ENCODE assay signal across 8 cellular contexts in genomic region chr6:63597142-63598000, GRCh38. TPM values are rescaled to one million over a fixed set of nuclear protein-coding genes. Genes with fewer than 3 reads are reported as not detected.
DNase-seq lines count a peak whose midpoint lies in the region; ATAC-seq and TF ChIP-seq lines count a peak whose summit lies in the region.

No MANE protein-coding gene starts in this region.

- no peak overlapping the region for H3K27ac ChIP-seq in SK-N-MC
- H3K27ac ChIP-seq in fibroblast of lung (ENCODE audit: insufficient read depth, low read length): no peak overlapping the region

- peak overlapping the region; percentile 69 for H3K9ac ChIP-seq in SK-N-MC (ENCODE audit: insufficient read length)
- no peak overlapping the region for H3K9ac ChIP-seq in fibroblast of lung (ENCODE audit: insufficient read depth, low read length)

- DNase-seq in NCI-H1105 treated with DMSO at 0.1 percent for 48 hours (lab: John Stamatoyannopoulos, UW): peak; percentile 32
- DNase-seq in NCI-H1105 (lab: John Stamatoyannopoulos, UW): no peak
- no peak for DNase-seq in SK-N-MC (ENCODE audit: low read depth, low spot score)
- peak in 1 of 2 donors; percentile 30 for DNase-seq in fibroblast of lung (ENCODE audit: low read depth in 2 of 2)
- peak; percentile 30 for DNase-seq in retinal pigment epithelial cell (ENCODE audit: low read depth)
- DNase-seq in NCI-H187 (lab: John Stamatoyannopoulos, UW): no peak
- DNase-seq in stimulated activated CD4-positive, alpha-beta T cell treated with anti-CD3 and anti-CD28 coated beads, Interleukin-4, amount 100 ng/mL, for 1 hour: no peak

- H4K20me1 ChIP-seq in fibroblast of lung (ENCODE audit: control insufficient read depth, extremely low read depth, insufficient read depth, low read length): no peaks in the 10 kb centered on the region

- H3K4me3 ChIP-seq in SK-N-MC (peak overlapping the region; percentile 84), fibroblast of lung (replicated peaks in 1 of 4; ENCODE audit: control extremely low read depth in 1 of 4, insufficient read depth in 1 of 4, low read depth in 3 of 4, low read length in 4 of 4) (peak overlapping the region; percentile 64 to 85 (median 74)), retinal pigment epithelial cell (ENCODE audit: low read length) (peak overlapping the region; percentile 65)

- H3K4me1 ChIP-seq in fibroblast of lung (ENCODE audit: control insufficient read depth, extremely low read depth, insufficient read depth, low read length): no peaks in the 10 kb centered on the region

- H3K27me3 ChIP-seq in fibroblast of lung (ENCODE audit: control insufficient read depth, insufficient read depth, low read length): no peaks in the 10 kb centered on the region

- ATAC-seq in GM21526 (IDR thresholded peaks at IDR 0.05; ENCODE audit: low FRiP score, unreplicated experiment): no peak

- H3K4me2 ChIP-seq in fibroblast of lung (ENCODE audit: extremely low read depth, insufficient read depth, low read length): peak overlapping the region; percentile 99

- H3K36me3 ChIP-seq in SK-N-MC (ENCODE audit: insufficient read depth, low read length): no peaks in the 10 kb centered on the region
- no peaks in the 10 kb centered on the region for H3K36me3 ChIP-seq in fibroblast of lung (ENCODE audit: control insufficient read depth, insufficient read depth, low read length)

- H3K9me3 ChIP-seq in SK-N-MC (ENCODE audit: low read depth, low read length) (no peaks in the 10 kb centered on the region), fibroblast of lung (ENCODE audit: control insufficient read depth, insufficient read depth, low read depth, low read length) (no peaks in the 10 kb centered on the region)

- H2AFZ ChIP-seq in fibroblast of lung (ENCODE audit: low read length): peak overlapping the region; percentile 99

- no peaks in the 10 kb centered on the region for H3K79me2 ChIP-seq in fibroblast of lung (ENCODE audit: control insufficient read depth, insufficient read depth, low read length)

- no peak for TF ChIP-seq CTCF in fibroblast of lung (conservative IDR thresholded peaks at IDR 0.05 in 1 of 2, IDR thresholded peaks at IDR 0.05 in 1 of 2; ENCODE audit: low read depth in 1 of 2, low read length in 2 of 2)
- TF ChIP-seq CTCF in retinal pigment epithelial cell (conservative IDR thresholded peaks at IDR 0.05; ENCODE audit: low read depth, low read length): no peak

RNA-seq across cellular contexts. Expression of gene PTP4A1, which starts 25.1 kb away (rescaled TPM):
- 32.6 and 48.1 TPM in 2 replicates for total RNA-seq in fibroblast of lung
- polyA plus RNA-seq in fibroblast of lung: 64.5 and 76.3 TPM in 2 replicates
- 45.6 and 55.9 TPM in 2 replicates for polyA plus RNA-seq in fibroblast of lung (2012)
- 2.6 and 5.6 TPM in 2 replicates for polyA minus RNA-seq in fibroblast of lung (ENCODE audit: low replicate concordance)

RNA-seq across cellular contexts. Expression of gene PHF3, which starts 38.2 kb away (rescaled TPM):
- total RNA-seq in fibroblast of lung: 56.8 and 71.5 TPM in 2 replicates
- 17.6 and 22.2 TPM in 2 replicates for polyA plus RNA-seq in fibroblast of lung
- polyA plus RNA-seq in fibroblast of lung (2012): 12.9 and 16.7 TPM in 2 replicates
- 3.2 and 3.3 TPM in 2 replicates for polyA minus RNA-seq in fibroblast of lung (ENCODE audit: low replicate concordance)

Comparison
In these comparisons a context has a peak if more than half of its experiments do, and no peak if none do; other contexts are left out.
1. DNase-seq: peak in NCI-H1105 treated with DMSO at 0.1 percent for 48 hours (single experiment) and retinal pigment epithelial cell (single experiment); none in NCI-H1105 (single experiment), SK-N-MC (single experiment), NCI-H187 (0 of 2) and stimulated activated CD4-positive, alpha-beta T cell treated with anti-CD3 and anti-CD28 coated beads, Interleukin-4, amount 100 ng/mL, for 1 hour (single experiment).
2. Peak in every context shown above with its lines, with median percentiles within 50 percentile points of each other: H3K4me3 ChIP-seq.